In the genomic region with DNA sequence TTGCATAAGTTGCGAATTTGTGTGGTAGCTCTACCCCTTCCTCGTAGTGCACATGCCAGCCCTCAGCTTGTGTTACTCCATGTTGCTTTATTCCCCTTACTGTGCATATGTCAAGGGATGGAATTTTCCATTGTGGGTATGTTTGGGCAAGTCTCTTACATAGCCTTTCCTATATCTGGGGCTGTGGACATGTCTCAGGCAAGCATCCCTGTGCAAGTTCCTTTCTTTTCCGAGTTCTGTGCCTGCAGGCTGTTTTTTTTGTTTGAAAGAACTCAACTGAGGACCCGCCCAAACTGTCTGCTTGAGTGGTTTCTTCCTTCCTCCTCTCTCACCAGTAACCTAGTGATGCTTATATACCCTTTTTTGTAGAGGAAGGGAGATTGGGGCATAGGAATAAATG, we compare ENCODE assay signal across 26 cellular contexts.
"Had no signal": no experiment of that assay in that cellular context is flagged by ENCODE, and none has a peak within 500 bp of the region (broad histone marks: within the 10 kb centered on the region; RNA-seq: fewer than 3 reads in every experiment).

No MANE protein-coding gene starts in this region.

- H3K9me3 ChIP-seq: adrenal gland, ascending aorta, colonic mucosa, left lung, stomach, suprapubic skin, tibial nerve had no signal

- H2AFZ ChIP-seq: hepatocyte, parathyroid adenoma had no signal

- H3K4me2 ChIP-seq: hepatocyte had no signal

- H3K27me3 ChIP-seq: adrenal gland, ascending aorta, colonic mucosa, dorsolateral prefrontal cortex, hepatocyte, left lung, stomach, suprapubic skin, tibial nerve had no signal

- H3K4me3 ChIP-seq: adrenal gland, ascending aorta, colonic mucosa, dorsolateral prefrontal cortex, hepatocyte, left lung, stomach, suprapubic skin, tibial nerve had no signal

- H3K27ac ChIP-seq: adrenal gland, ascending aorta, colonic mucosa, dorsolateral prefrontal cortex, hepatocyte, left lung, parathyroid adenoma, stomach, suprapubic skin, tibial nerve had no signal

- H3K79me2 ChIP-seq: hepatocyte, parathyroid adenoma had no signal

- ATAC-seq: effector memory CD8-positive, alpha-beta T cell; left lung; natural killer cell treated with Interleukin-12 subunit alpha and Interleukin-12 subunit beta and Interleukin-15 and Interleukin-18, amount 100 ng/mL, for 72 hours; right cardiac atrium; stimulated activated effector memory CD8-positive, alpha-beta T cell treated with anti-CD3 and anti-CD28 coated beads, Interleukin-12 subunit alpha, Interleukin-12 subunit beta, amount 100 ng/mL, for 72 hours; WTC11 had no signal

- H3K36me3 ChIP-seq: adrenal gland, ascending aorta, colonic mucosa, left lung, stomach, suprapubic skin, tibial nerve had no signal

- DNase-seq: activated CD8-positive, alpha-beta memory T cell treated with anti-CD3 and anti-CD28 coated beads for 24 hours; activated CD8-positive, alpha-beta memory T cell treated with anti-CD3 and anti-CD28 coated beads, Interleukin-2, amount 50 U/mL, for 4 hours; activated naive CD4-positive, alpha-beta T cell; activated T-cell treated with anti-CD3 and anti-CD28 coated beads, Interleukin-2, amount 50 U/mL, for 24 hours; adrenal gland; colonic mucosa; dorsolateral prefrontal cortex; effector memory CD8-positive, alpha-beta T cell; foreskin melanocyte; glutamatergic neuron; immature natural killer cell; kidney glomerular epithelial cell; left lung; midbrain; right cardiac atrium; stimulated activated CD4-positive, alpha-beta T cell treated with anti-CD3 and anti-CD28 coated beads, Interleukin-12 subunit alpha, Interleukin-12 subunit beta, amount 100 ng/mL, for 4 hours; stomach; T1000 had no signal

- H3K4me1 ChIP-seq: adrenal gland, ascending aorta, colonic mucosa, left lung, parathyroid adenoma, stomach, suprapubic skin, tibial nerve had no signal

- H3K9ac ChIP-seq: parathyroid adenoma had no signal
